1 cellular context compared by ENCODE assay signal in the genomic region with DNA sequence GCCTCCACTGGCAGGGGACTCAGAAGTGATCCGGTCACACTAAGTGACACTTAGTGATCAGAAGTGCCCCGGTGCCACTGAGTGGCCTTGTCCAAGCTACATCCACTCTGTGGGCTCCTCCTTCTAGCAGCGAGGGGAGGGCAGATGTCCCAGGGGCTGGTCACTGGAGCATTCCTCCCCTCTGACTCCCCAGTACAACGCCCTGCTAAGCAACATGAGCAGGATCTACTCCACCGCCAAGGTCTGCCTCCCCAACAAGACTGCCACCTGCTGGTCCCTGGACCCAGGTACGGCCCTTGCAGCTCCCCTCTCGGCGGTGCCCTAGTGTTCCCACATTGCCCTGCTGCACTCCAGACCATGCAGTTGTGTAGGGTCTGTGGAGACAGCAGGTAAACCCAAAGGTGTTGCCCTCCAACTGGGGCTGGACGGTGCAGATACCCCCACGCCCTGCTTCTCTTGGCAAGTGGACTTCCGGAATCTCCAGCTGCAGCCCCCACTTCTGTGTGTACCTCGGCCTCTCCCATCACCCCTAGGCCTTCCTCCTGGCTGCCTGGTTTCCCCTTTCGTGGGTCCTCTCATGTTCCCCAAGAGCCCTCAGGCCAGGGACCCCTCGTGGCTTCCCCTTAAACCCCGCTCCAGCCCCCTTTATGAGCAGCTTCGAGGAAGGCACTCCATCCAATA.
TF ChIP-seq lines count a peak whose summit lies in the region.

No MANE protein-coding gene starts in this region.

TF ChIP-seq in H1, 55 proteins besides CTCF, POLR2A, EP300 and RAD21:
- TF ChIP-seq CREB1 (IDR thresholded peaks at IDR 0.05) (0 out of 2 replicates have a peak, but pooled peaks have one; percentile 20), SIN3A (conservative IDR thresholded peaks at IDR 0.05 in 1 of 2, IDR thresholded peaks at IDR 0.05 in 1 of 2; ENCODE audit: low read depth in 1 of 2, low read length in 2 of 2) (peak in 1 of 2 experiments; percentile 78; a peak in 2 of 4 replicates), CHD2 (IDR thresholded peaks at IDR 0.05; ENCODE audit: low read length) (0 out of 2 replicates have a peak, but pooled peaks have one; percentile 30), SIRT6 (IDR thresholded peaks at IDR 0.05; ENCODE audit: low read length) (no peak), JUN (IDR thresholded peaks at IDR 0.05; ENCODE audit: low read depth, low read length) (no peak), NRF1 (IDR thresholded peaks at IDR 0.05; ENCODE audit: low read depth, low read length) (0 out of 2 replicates have a peak, but pooled peaks have one; percentile 16), TBP (IDR thresholded peaks at IDR 0.05; ENCODE audit: low read depth, low read length) (peak; percentile 57; the same call in 1 of the 2 replicates), GABPA (IDR thresholded peaks at IDR 0.05; ENCODE audit: borderline replicate concordance, insufficient read depth, low read length) (peak; percentile 49; the same call in 1 of the 2 replicates), EGR1 (IDR thresholded peaks at IDR 0.05; ENCODE audit: borderline replicate concordance, low read depth, low read length) (no peak), PHF8 (conservative IDR thresholded peaks at IDR 0.05; ENCODE audit: low read depth, low read length) (no peak)
- TF ChIP-seq, protein P1, sequence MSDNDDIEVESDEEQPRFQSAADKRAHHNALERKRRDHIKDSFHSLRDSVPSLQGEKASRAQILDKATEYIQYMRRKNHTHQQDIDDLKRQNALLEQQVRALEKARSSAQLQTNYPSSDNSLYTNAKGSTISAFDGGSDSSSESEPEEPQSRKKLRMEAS (IDR thresholded peaks at IDR 0.05): peak; percentile 34; the same call in 1 of the 2 replicates
